ENCODE assay signal across 7 cellular contexts in genomic region chr1:154221815-154222081, GRCh38. TPM values are rescaled to one million over a fixed set of nuclear protein-coding genes. Genes with fewer than 3 reads are reported as not detected.
DNase-seq lines count a peak whose midpoint lies in the region; ATAC-seq and TF ChIP-seq lines count a peak whose summit lies in the region.

No MANE protein-coding gene starts in this region.

- H3K9me3 ChIP-seq in PC-9 (ENCODE audit: insufficient read depth, low read depth), result no peaks in the 10 kb centered on the region
- no peaks in the 10 kb centered on the region for H3K9me3 ChIP-seq in effector memory CD4-positive, alpha-beta T cell (ENCODE audit: control insufficient read depth, low read length)

- no peaks in the 10 kb centered on the region for H3K27me3 Mint-ChIP-seq in nephron (ENCODE audit: low read depth)

- H3K4me2 ChIP-seq in PC-9, result peak overlapping the region; percentile 91

- peaks cover 49% of the 10 kb centered on the region for H4K20me1 ChIP-seq in PC-9 (ENCODE audit: insufficient read depth)

- peaks cover 46% of the 10 kb centered on the region for H3K36me3 Mint-ChIP-seq in nephron (ENCODE audit: low read depth)

- TF ChIP-seq CTCF in GM12865 (IDR thresholded peaks at IDR 0.05; ENCODE audit: insufficient read depth, low read depth, low read length, missing control alignments), result no peak
- no peak for TF ChIP-seq CTCF in PC-9 (conservative IDR thresholded peaks at IDR 0.05)
- no peak for TF ChIP-seq CTCF in nephron (IDR thresholded peaks at IDR 0.05; ENCODE audit: unreplicated experiment in 3 of 3)

- H3F3A ChIP-seq in PC-9 (ENCODE audit: insufficient read depth, low read depth), result peaks cover 14% of the 10 kb centered on the region; the same call in 1 of the 2 replicates

- intact Hi-C loops in PC-9 (cut with micrococcal nuclease; ENCODE audit: unreplicated experiment), result no loop called here

- H3K36me3 ChIP-seq in PC-9 (ENCODE audit: low read depth), result peaks cover 57% of the 10 kb centered on the region
- H3K36me3 ChIP-seq in effector memory CD4-positive, alpha-beta T cell (ENCODE audit: control insufficient read depth, insufficient read depth, low read length), result peaks cover 20% of the 10 kb centered on the region

- no peaks in the 10 kb centered on the region for H3K27me3 ChIP-seq in PC-9 (ENCODE audit: insufficient read depth, low read depth)
- no peaks in the 10 kb centered on the region for H3K27me3 ChIP-seq in effector memory CD4-positive, alpha-beta T cell (replicated peaks; ENCODE audit: control insufficient read depth, insufficient read depth, low read length, poor library complexity, severe bottlenecking)

- H3K4me3 ChIP-seq in GM12865 (ENCODE audit: low read depth, low read length) (peak overlapping the region; percentile 86), PC-9 (peak overlapping the region; percentile 99)
- H3K4me3 ChIP-seq in effector memory CD4-positive, alpha-beta T cell (ENCODE audit: insufficient read depth, low read depth, low read length, poor library complexity, severe bottlenecking), result peak overlapping the region; percentile 82

- DNase-seq in GM12865 (ENCODE audit: low read depth) (peak; percentile 30), PC-9 (no peak), NCI-H524 treated with DMSO at 0.1 percent for 48 hours (lab: John Stamatoyannopoulos, UW) (no peak)
- DNase-seq in effector memory CD4-positive, alpha-beta T cell, result no peak

- peak overlapping the region; percentile 95 to 99 (median 99) for H3K4me3 Mint-ChIP-seq in nephron

- peaks cover 94% of the 10 kb centered on the region for H3K79me2 ChIP-seq in PC-9 (ENCODE audit: low read depth)

- no peaks in the 10 kb centered on the region for H3K9me3 Mint-ChIP-seq in nephron

- H3K4me1 ChIP-seq in PC-9 (replicated peaks; ENCODE audit: insufficient read depth), result peaks cover 33% of the 10 kb centered on the region
- peaks cover 26% of the 10 kb centered on the region for H3K4me1 ChIP-seq in effector memory CD4-positive, alpha-beta T cell (ENCODE audit: control insufficient read depth, insufficient read depth, low read length, poor library complexity, severe bottlenecking)

- H3K9me2 ChIP-seq in PC-9 (ENCODE audit: insufficient read depth), result no peaks in the 10 kb centered on the region

- CTCF ChIA-PET in PC-9 (lab: Charles Lee), result no interaction called here

- H3K4me1 Mint-ChIP-seq in nephron, result peaks cover 51% of the 10 kb centered on the region

- peak overlapping the region; percentile 53; the same call in 1 of the 2 replicates for H2AFZ ChIP-seq in PC-9

- BruUV-seq in PC-9 (replicated peaks; lab: Mats Ljungman, UMichigan), result TSS peak; percentile 42

- ATAC-seq in HG02938 (IDR thresholded peaks at IDR 0.05; ENCODE audit: unreplicated experiment) (no peak), HG03432 (IDR thresholded peaks at IDR 0.05; ENCODE audit: unreplicated experiment) (no peak)

- H3K27ac Mint-ChIP-seq in nephron, result peak overlapping the region; percentile 90 to 100 (median 98)

- POLR2A ChIA-PET in PC-9 (lab: Charles Lee; ENCODE audit: unreplicated experiment), result interaction anchor here (0.6 to 1.0 kb wide), 2 partner anchors 14 to 336 kb away, joined by 8 to 10 read pairs; partner anchors contain the start of gene UBE2Q1

- H3K27ac ChIP-seq in PC-9, result peak overlapping the region; percentile 70
- H3K27ac ChIP-seq in effector memory CD4-positive, alpha-beta T cell (ENCODE audit: insufficient read depth, low read length, poor library complexity, severe bottlenecking), result peak overlapping the region; percentile 98

RNA-seq across cellular contexts. Expression of gene UBAP2L, which starts 1.0 kb away (rescaled TPM):
- 101 and 157 TPM in 2 replicates for total RNA-seq in PC-9 (2021)

RNA-seq across cellular contexts. Expression of gene CFAP141, which starts 15.6 kb away (rescaled TPM):
- total RNA-seq in PC-9 (2021), result not detected in 2 replicates

RNA-seq across cellular contexts. Expression of gene TPM3, which starts 29.8 kb away (rescaled TPM):
- total RNA-seq in PC-9 (2021), result 375 and 491 TPM in 2 replicates

RNA-seq across cellular contexts. Expression of gene HAX1, which starts 50.7 kb away (rescaled TPM):
- 89.7 and 92.3 TPM in 2 replicates for total RNA-seq in PC-9 (2021)
